In genomic region chr2:11743846-11744553, GRCh38 we compare ENCODE assay signal across 8 cellular contexts. TPM values are rescaled to one million over a fixed set of nuclear protein-coding genes. Genes with fewer than 3 reads are reported as not detected.
DNase-seq lines count a peak whose midpoint lies in the region; ATAC-seq, FAIRE-seq and TF ChIP-seq lines count a peak whose summit lies in the region.

No MANE protein-coding gene starts in this region.

- intact Hi-C loops in pancreas (cut with DNase I) (no loop called here), transverse colon (cut with DNase I; ENCODE audit: low total_unique reads) (no loop called here)

- 14 to 15% methylated on average over 10 of the region's 10 CpGs for WGBS in pancreas, 2 donors
- 17 to 23% methylated on average over 3 to 10 of the region's 10 CpGs for WGBS in transverse colon (ENCODE audit: low coverage in 1 of 2), 2 donors

- TF ChIP-seq CTCF in GM12864 (IDR thresholded peaks at IDR 0.05; ENCODE audit: low read depth, low read length, missing control alignments) (no peak), pancreas (IDR thresholded peaks at IDR 0.05) (no peak), transverse colon (IDR thresholded peaks at IDR 0.05) (no peak)

- H3K27ac ChIP-seq in pancreas: peak overlapping the region in 3 of 4 donors; percentile 8 to 63 (median 49)
- peak overlapping the region; percentile 72 to 85 (median 75) for H3K27ac ChIP-seq in transverse colon

- peak; percentile 79 for FAIRE-seq in pancreas (lab: Jason Lieb, UNC)

- in situ Hi-C loops in transverse colon (cut with MboI; ENCODE audit: low pct_ligation_motif_present in 1 of 4, low pct_unique_long_range_greater_than_20kb in 1 of 4, low sequenced_read_pairs in 3 of 4): no loop called here

- H3K9me3 ChIP-seq in pancreas (no peaks in the 10 kb centered on the region), transverse colon (no peaks in the 10 kb centered on the region)

- no peak for TF ChIP-seq POLR2A in transverse colon (IDR thresholded peaks at IDR 0.05)

- peak overlapping the region; percentile 44 to 85 for H3K27ac Mint-ChIP-seq in activated naive CD4-positive, alpha-beta T cell treated with anti-CD3 and anti-CD28 coated beads, Interleukin-2, amount 50 U/mL, for 72 hours

- H3K4me3 ChIP-seq in GM12864 (ENCODE audit: low read depth, low read length) (no peak overlapping the region), pancreas (no peak overlapping the region), transverse colon (no peak overlapping the region)

- H3K4me1 ChIP-seq in pancreas: peaks cover 4 to 15% (median 5%) of the 10 kb centered on the region in 3 donors
- H3K4me1 ChIP-seq in transverse colon: peaks cover 10 to 47% (median 36%) of the 10 kb centered on the region in 4 donors

- ATAC-seq in HG02759 (IDR thresholded peaks at IDR 0.05; ENCODE audit: unreplicated experiment) (peak; percentile 58), SK-N-SH treated with all-trans-retinoic acid at 6 μM for 48 hours (peak; percentile 93), pancreas (peak; percentile 87 to 94 (median 88))
- peak; percentile 77 to 84 for ATAC-seq in activated naive CD4-positive, alpha-beta T cell treated with anti-CD3 and anti-CD28 coated beads, Interleukin-2, amount 50 U/mL, for 72 hours

- H3K36me3 Mint-ChIP-seq in activated naive CD4-positive, alpha-beta T cell treated with anti-CD3 and anti-CD28 coated beads, Interleukin-2, amount 50 U/mL, for 72 hours: peaks cover 14 to 19% of the 10 kb centered on the region in 2 donors

- TF ChIP-seq EP300 in transverse colon (IDR thresholded peaks at IDR 0.05; ENCODE audit: low read depth): no peak

- DNase-seq in GM12864 (ENCODE audit: low read depth) (peak; percentile 60), NCI-H1105 (lab: John Stamatoyannopoulos, UW) (peak; percentile 29), glomerular visceral epithelial cell (ENCODE audit: extremely low spot score) (peak; percentile 97), pancreas (peak; percentile 83 to 97 (median 94)), transverse colon (peak; percentile 95)
- peak; percentile 62 to 87 for DNase-seq in activated naive CD4-positive, alpha-beta T cell treated with anti-CD3 and anti-CD28 coated beads, Interleukin-2, amount 50 U/mL, for 72 hours (ENCODE audit: low spot score in 2 of 2)

- H3K27me3 ChIP-seq in pancreas: no peaks in the 10 kb centered on the region
- no peaks in the 10 kb centered on the region for H3K27me3 ChIP-seq in transverse colon

- no peaks in the 10 kb centered on the region for H3K9me3 Mint-ChIP-seq in activated naive CD4-positive, alpha-beta T cell treated with anti-CD3 and anti-CD28 coated beads, Interleukin-2, amount 50 U/mL, for 72 hours

- H3K36me3 ChIP-seq in pancreas: no peaks in the 10 kb centered on the region
- H3K36me3 ChIP-seq in transverse colon: no peaks in the 10 kb centered on the region

TF ChIP-seq in SK-N-SH treated with all-trans-retinoic acid at 6 μM for 48 hours, 23 proteins besides CTCF, POLR2A, EP300 and RAD21 (continues in another document):
- TF ChIP-seq TCF4 (CRISPR knock-in tag; IDR thresholded peaks at IDR 0.05; ENCODE audit: borderline replicate concordance) (peak; percentile 47; the same call in 1 of the 2 replicates), TOX (CRISPR knock-in tag; IDR thresholded peaks at IDR 0.05; ENCODE audit: borderline replicate concordance) (no peak), GLIS3 (CRISPR knock-in tag; IDR thresholded peaks at IDR 0.05) (peak; percentile 94), RARB (CRISPR knock-in tag; IDR thresholded peaks at IDR 0.05) (peak; percentile 79; the same call in 1 of the 2 replicates), ZFP3 (CRISPR knock-in tag; IDR thresholded peaks at IDR 0.05) (peak; percentile 87), CSRNP3 (CRISPR knock-in tag; IDR thresholded peaks at IDR 0.05) (peak; percentile 87), ARNTL (CRISPR knock-in tag; IDR thresholded peaks at IDR 0.05; ENCODE audit: borderline replicate concordance, low read depth) (no peak), ESRRG (CRISPR knock-in tag; IDR thresholded peaks at IDR 0.05) (peak; percentile 64), CSDC2 (CRISPR knock-in tag; IDR thresholded peaks at IDR 0.05) (0 out of 2 replicates have a peak, but pooled peaks have one; percentile 47), POU6F1 (CRISPR knock-in tag; IDR thresholded peaks at IDR 0.05; ENCODE audit: borderline replicate concordance, low read depth) (peak; percentile 98), TSHZ2 (CRISPR knock-in tag; IDR thresholded peaks at IDR 0.05) (0 out of 2 replicates have a peak, but pooled peaks have one; percentile 57), ZFP30 (CRISPR knock-in tag; IDR thresholded peaks at IDR 0.05) (no peak; the same call in 1 of the 2 replicates), ZNF70 (CRISPR knock-in tag; IDR thresholded peaks at IDR 0.05) (peak; percentile 57), CREB5 (CRISPR knock-in tag; IDR thresholded peaks at IDR 0.05; ENCODE audit: low read depth) (peak; percentile 93), SNAI2 (CRISPR knock-in tag; IDR thresholded peaks at IDR 0.05) (peak; percentile 88)

RNA-seq across cellular contexts. Expression of gene LPIN1, which starts 2.4 kb away (rescaled TPM):
- 10 to 100 TPM; 68.6 to 92.9 TPM for total RNA-seq in activated naive CD4-positive, alpha-beta T cell treated with anti-CD3 and anti-CD28 coated beads, Interleukin-2, amount 50 U/mL, for 72 hours
- total RNA-seq in pancreas: 10 to 100 TPM in 3 of 6 donors, 1 to 10 TPM in 3; 7.4 to 16.5 (median 10.0) TPM
- polyA plus RNA-seq in pancreas: 1 to 10 TPM; 7.7 to 10.0 TPM
- total RNA-seq in transverse colon: 10 to 100 TPM; 19.7 to 62.1 (median 26.6) TPM

Comparison
In these comparisons a context has a peak if more than half of its experiments do, and no peak if none do; other contexts are left out.
1. DNase-seq: peak in every context shown above with its lines; median percentile 97 in glomerular visceral epithelial cell; 95 in transverse colon; 94 in pancreas; 74 in activated naive CD4-positive, alpha-beta T cell treated with anti-CD3 and anti-CD28 coated beads, Interleukin-2, amount 50 U/mL, for 72 hours; 60 in GM12864; 29 in NCI-H1105.